Comparison of ENCODE assay signal across 20 cellular contexts in the genomic region with DNA sequence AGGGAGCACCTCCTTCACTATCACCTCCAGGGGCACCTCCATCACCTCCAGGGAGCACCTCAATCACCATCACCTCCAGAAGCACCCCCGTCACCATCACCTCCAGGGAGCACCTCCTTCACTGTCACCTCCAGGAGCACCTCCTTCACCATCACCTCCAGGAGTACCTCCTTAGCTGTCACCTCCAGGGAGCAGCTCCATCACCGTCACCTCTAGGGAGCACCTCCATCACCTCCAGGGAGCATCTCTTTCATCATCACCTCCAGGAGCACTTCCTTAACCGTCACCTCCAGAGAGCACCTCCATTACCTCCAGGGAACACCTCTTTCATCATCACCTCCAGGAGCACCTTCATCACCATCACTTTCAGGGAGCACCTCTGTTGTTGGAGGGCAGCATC.
"Had no signal": no experiment of that assay in that cellular context is flagged by ENCODE, and none has a peak within 500 bp of the region (broad histone marks: within the 10 kb centered on the region; RNA-seq: fewer than 3 reads in every experiment).

No MANE protein-coding gene starts in this region.

- H3K9ac ChIP-seq: SK-N-SH had no signal

- H3K27ac Mint-ChIP-seq: activated B cell treated with CpG ODN at 0.5 μM for 24 hours; activated naive CD4-positive, alpha-beta T cell treated with anti-CD3 and anti-CD28 coated beads for 36 hours; activated T-helper 1 cell treated with anti-CD3 and anti-CD28 coated beads, Interleukin-12 subunit alpha, Interleukin-12 subunit beta, Interleukin-2, Interleukin-4 antibody, amounts not matched to agents 30 ng/mL and 10 ng/mL and 1 ng/mL, durations not matched to agents 14 hours and 24 hours and 36 hours; nephron had no signal

- ATAC-seq: psoas muscle, right cardiac atrium, T-cell had no signal

- H3K4me1 Mint-ChIP-seq: activated B cell treated with CpG ODN at 0.5 μM for 24 hours, nephron, T-cell had no signal

- H3K36me3 ChIP-seq: ovary, stomach, thoracic aorta had no signal

- H3K27ac ChIP-seq: hepatocyte, ovary, psoas muscle, stomach, thoracic aorta had no signal

- H3K79me2 ChIP-seq: hepatocyte had no signal

- H3K4me3 Mint-ChIP-seq: activated B cell treated with CpG ODN at 0.5 μM for 24 hours; activated naive CD4-positive, alpha-beta T cell treated with anti-CD3 and anti-CD28 coated beads for 36 hours; activated T-helper 1 cell treated with anti-CD3 and anti-CD28 coated beads, Interleukin-12 subunit alpha, Interleukin-12 subunit beta, Interleukin-2, Interleukin-4 antibody, amounts not matched to agents 30 ng/mL and 10 ng/mL and 1 ng/mL, durations not matched to agents 14 hours and 24 hours and 36 hours had no signal

- H2AFZ ChIP-seq: hepatocyte had no signal

- H3K27me3 Mint-ChIP-seq: activated B cell treated with CpG ODN at 0.5 μM for 24 hours, T-cell had no signal

- H3K9me3 Mint-ChIP-seq: activated naive CD4-positive, alpha-beta T cell treated with anti-CD3 and anti-CD28 coated beads for 36 hours; activated T-helper 1 cell treated with anti-CD3 and anti-CD28 coated beads, Interleukin-12 subunit alpha, Interleukin-12 subunit beta, Interleukin-2, Interleukin-4 antibody, amounts not matched to agents 30 ng/mL and 10 ng/mL and 1 ng/mL, durations not matched to agents 14 hours and 24 hours and 36 hours; nephron; T-cell had no signal

- H3K4me2 ChIP-seq: hepatocyte, SK-N-SH had no signal

- DNase-seq: activated B cell treated with CpG ODN at 0.5 μM for 24 hours; activated CD4-positive, alpha-beta T cell treated with anti-CD3 and anti-CD28 coated beads, Interleukin-2, amount 50 U/mL, for 1 hour; activated naive CD4-positive, alpha-beta T cell treated with anti-CD3 and anti-CD28 coated beads for 36 hours; activated T-cell treated with anti-CD3 and anti-CD28 coated beads for 4 hours; dermis blood vessel endothelial cell; effector memory CD4-positive, alpha-beta T cell; midbrain; right cardiac atrium; SK-N-SH; small intestine; stimulated activated CD4-positive, alpha-beta T cell treated with anti-CD3 and anti-CD28 coated beads, Interleukin-4, amount 100 ng/mL, for 1 hour; stomach; T-helper 9 cell had no signal

- H3K4me3 ChIP-seq: hepatocyte, ovary, psoas muscle, stomach, thoracic aorta had no signal

- H3K9me3 ChIP-seq: ovary, psoas muscle, SK-N-SH, stomach, thoracic aorta had no signal

- H3K4me1 ChIP-seq: psoas muscle, stomach had no signal

- H3K27me3 ChIP-seq: hepatocyte, ovary had no signal

- H3K36me3 Mint-ChIP-seq: T-cell had no signal
